In the genomic region with DNA sequence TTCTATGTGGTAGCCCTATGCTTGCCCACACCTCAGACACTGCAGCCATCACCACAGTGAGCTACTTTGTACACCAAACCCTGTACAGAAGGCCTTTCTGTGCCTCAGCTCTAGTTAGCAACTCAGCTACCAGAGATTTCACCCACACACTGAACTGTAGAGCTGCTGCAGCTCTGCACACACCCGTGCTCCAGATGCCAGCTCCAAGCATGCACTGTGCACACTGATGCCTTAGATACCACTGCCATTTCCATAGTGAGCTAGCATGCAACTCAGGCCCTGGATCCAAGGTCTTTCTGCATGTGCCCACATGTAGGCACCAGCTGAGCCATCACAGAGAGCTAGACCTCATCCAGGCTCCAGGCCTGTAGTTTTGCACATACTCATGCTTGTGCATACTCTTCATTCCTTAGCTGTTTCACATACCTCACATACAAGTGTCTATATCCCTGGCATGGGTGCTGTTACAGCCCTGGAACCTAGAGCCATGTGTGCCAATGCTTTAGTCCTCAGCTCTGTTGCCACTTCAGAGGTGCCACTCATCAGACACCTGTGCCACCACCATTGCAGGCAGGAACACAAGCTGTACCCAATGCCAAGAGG, we compare ENCODE assay signal across 23 cellular contexts.
A peak's percentile ranks its signal among the peaks of the same experiment; 100 is the strongest.
DNase-seq lines count a peak whose midpoint lies in the region; ATAC-seq, FAIRE-seq and TF ChIP-seq lines count a peak whose summit lies in the region.
"Had no signal": no experiment of that assay in that cellular context is flagged by ENCODE, and none has a peak within 500 bp of the region (broad histone marks: within the 10 kb centered on the region; RNA-seq: fewer than 3 reads in every experiment).

No MANE protein-coding gene starts in this region.

- WGBS in mesenchymal stem cell: 90% methylated on average over 1 of the region's 1 CpG
- 67 to 71% methylated on average over 1 of the region's 1 CpG for WGBS in upper lobe of left lung, 2 donors
- 44 to 100% (median 81%) methylated on average over 1 of the region's 1 CpG for WGBS in spleen, 5 donors

- no peaks in the 10 kb centered on the region for H3K36me3 ChIP-seq in bronchial epithelial cell (ENCODE audit: control insufficient read depth, insufficient read depth, low read length)
- no peaks in the 10 kb centered on the region for H3K36me3 ChIP-seq in mesenchymal stem cell (ENCODE audit: control insufficient read depth in 1 of 2, insufficient read depth in 2 of 2, low read depth in 1 of 2, low read length in 2 of 2)
- no peaks in the 10 kb centered on the region for H3K36me3 ChIP-seq in upper lobe of left lung
- no peaks in the 10 kb centered on the region for H3K36me3 ChIP-seq in spleen

- TF ChIP-seq EP300 in upper lobe of left lung (IDR thresholded peaks at IDR 0.05): no peak

- TF ChIP-seq CTCF in bronchial epithelial cell (IDR thresholded peaks at IDR 0.05; ENCODE audit: insufficient read depth, low read length, severe bottlenecking) (no peak), upper lobe of left lung (IDR thresholded peaks at IDR 0.05) (no peak), spleen (IDR thresholded peaks at IDR 0.05 in 8 of 11, conservative IDR thresholded peaks at IDR 0.05 in 3 of 11) (no peak)

- ATAC-seq in upper lobe of left lung (ENCODE audit: low FRiP score in 2 of 2) (peak; percentile 26 to 28), HG03378 (IDR thresholded peaks at IDR 0.05; ENCODE audit: unreplicated experiment) (no peak), sciatic nerve (no peak)
- ATAC-seq: A549, HCT116 had no signal

- H3K9me3 ChIP-seq in mesenchymal stem cell (ENCODE audit: control insufficient read depth, low read length) (peaks cover 32% of the 10 kb centered on the region), upper lobe of left lung (peaks cover 0 to 6% (median 0%) of the 10 kb centered on the region in 4 donors), spleen (peaks cover 0 to 41% (median 29%) of the 10 kb centered on the region in 8 donors)
- H3K9me3 ChIP-seq: A549 had no signal

- no peak overlapping the region for H3K18ac ChIP-seq in mesenchymal stem cell (ENCODE audit: low read depth in 1 of 2, low read length in 2 of 2)

- intact Hi-C loops in spleen (cut with DNase I; ENCODE audit: low total_unique reads) (no loop called here), sciatic nerve (cut with DNase I) (no loop called here)

- H3K27me3 ChIP-seq in bronchial epithelial cell (ENCODE audit: control insufficient read depth, insufficient read depth, low read length) (no peaks in the 10 kb centered on the region), mesenchymal stem cell (ENCODE audit: control insufficient read depth in 1 of 2, insufficient read depth in 1 of 2, low read length in 2 of 2) (no peaks in the 10 kb centered on the region), upper lobe of left lung (no peaks in the 10 kb centered on the region), spleen (replicated peaks in 1 of 7) (no peaks in the 10 kb centered on the region)

- H3K4me1 ChIP-seq in mesenchymal stem cell (ENCODE audit: control insufficient read depth, insufficient read depth, low read depth, low read length) (peaks cover 3% of the 10 kb centered on the region), upper lobe of left lung (no peaks in the 10 kb centered on the region), spleen (no peaks in the 10 kb centered on the region)
- H3K4me1 ChIP-seq: A549 had no signal

- no peak overlapping the region for H3K23ac ChIP-seq in mesenchymal stem cell (ENCODE audit: low read length in 2 of 2)

- H2BK12ac ChIP-seq in mesenchymal stem cell (ENCODE audit: low read length in 2 of 2): no peak overlapping the region

- no peak overlapping the region for H3K9ac ChIP-seq in mesenchymal stem cell (ENCODE audit: low read length)
- H3K9ac ChIP-seq: KMS-11 had no signal

- H4K8ac ChIP-seq in mesenchymal stem cell (ENCODE audit: low read length): no peak overlapping the region

- peak overlapping the region; percentile 9 for H4K91ac ChIP-seq in mesenchymal stem cell (ENCODE audit: low read length)

- H2BK5ac ChIP-seq in mesenchymal stem cell (ENCODE audit: low read depth, low read length, poor library complexity, severe bottlenecking): no peak overlapping the region

- DNase-seq in Ammon's horn (ENCODE audit: low spot score): peak; percentile 34
- peak; percentile 9 for DNase-seq in bronchial epithelial cell (ENCODE audit: low read depth)
- DNase-seq in mesenchymal stem cell: no peak
- no peak for DNase-seq in upper lobe of left lung
- DNase-seq in spleen: no peak
- no peak for DNase-seq in sciatic nerve (ENCODE audit: low spot score)
- DNase-seq: CD8-positive, alpha-beta memory T cell; DMS 273 treated with DMSO at 0.1 percent for 48 hours; DMS79; GF-D8; MM.1S; NCI-H2029; NCI-H446 treated with DMSO at 0.1 percent for 48 hours; NCI-H526; RPMI8226; SHP77 had no signal

- H3K27ac ChIP-seq in mesenchymal stem cell (ENCODE audit: low read length, poor library complexity, severe bottlenecking): no peak overlapping the region
- H3K27ac ChIP-seq in upper lobe of left lung: no peak overlapping the region
- H3K27ac ChIP-seq in spleen: no peak overlapping the region
- H3K27ac ChIP-seq: A549, C4-2B, KMS-11 had no signal

- TF ChIP-seq POLR2A in upper lobe of left lung (IDR thresholded peaks at IDR 0.05) (no peak), spleen (IDR thresholded peaks at IDR 0.05) (no peak)

- H2AFZ ChIP-seq in mesenchymal stem cell (ENCODE audit: low read depth, low read length): no peak overlapping the region

- H2AK5ac ChIP-seq in mesenchymal stem cell (ENCODE audit: low read length, severe bottlenecking): no peak overlapping the region

- no peak overlapping the region for H2BK120ac ChIP-seq in mesenchymal stem cell (ENCODE audit: low read depth, low read length)

- peak; percentile 13 for FAIRE-seq in bronchial epithelial cell (lab: Jason Lieb, UNC)
- FAIRE-seq: A549, GM12891, H1 had no signal

- no peak overlapping the region for H3K4me2 ChIP-seq in mesenchymal stem cell (ENCODE audit: low read length, poor library complexity, severe bottlenecking)
- H3K4me2 ChIP-seq: A549, KMS-11 had no signal

- H2BK15ac ChIP-seq in mesenchymal stem cell (ENCODE audit: low read depth, poor library complexity, severe bottlenecking): no peak overlapping the region

- no peaks in the 10 kb centered on the region for H3K79me1 ChIP-seq in mesenchymal stem cell (replicated peaks; ENCODE audit: low read length, poor library complexity, severe bottlenecking)

- no peak overlapping the region for H3K14ac ChIP-seq in mesenchymal stem cell (ENCODE audit: low read length in 2 of 2)

- H3K4me3 ChIP-seq in bronchial epithelial cell (ENCODE audit: low read depth, low read length) (no peak overlapping the region), mesenchymal stem cell (ENCODE audit: insufficient read depth in 1 of 2, low read depth in 1 of 2, low read length in 2 of 2) (peak overlapping the region in 1 of 2 experiments; percentile 14), upper lobe of left lung (no peak overlapping the region), spleen (no peak overlapping the region)
- H3K4me3 ChIP-seq: A549 had no signal

- H3K4ac ChIP-seq in mesenchymal stem cell (ENCODE audit: low read depth in 1 of 2, low read length in 2 of 2): no peak overlapping the region

Comparison
In these comparisons a context has a peak if more than half of its experiments do, and no peak if none do; other contexts are left out.
1. DNase-seq: peak in Ammon's horn (single experiment) and bronchial epithelial cell (single experiment); none in mesenchymal stem cell (single experiment), upper lobe of left lung (0 of 2), spleen (single experiment) and sciatic nerve (single experiment).
2. ATAC-seq: peak in upper lobe of left lung (2 of 2); none in HG03378 (single experiment) and sciatic nerve (single experiment).